Comparison of ENCODE assay signal across 15 cellular contexts in the genomic region with DNA sequence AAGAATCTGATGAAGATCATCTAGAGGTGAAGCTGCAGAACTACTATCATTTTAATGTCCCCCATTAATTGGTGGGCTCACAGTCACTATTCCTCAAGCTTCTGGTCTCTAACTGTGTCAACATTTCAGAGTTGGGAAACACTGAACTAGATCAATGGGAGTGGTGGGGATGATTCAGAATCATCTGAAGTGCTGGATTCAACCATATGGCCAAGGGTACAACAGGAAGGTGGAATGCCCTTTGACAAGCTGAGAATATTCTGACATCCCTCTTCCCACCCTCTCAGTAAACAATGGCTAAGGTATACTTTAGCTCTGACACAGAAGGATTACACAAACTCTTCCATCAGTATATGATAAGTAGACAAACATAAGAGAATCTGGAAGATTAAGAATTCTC. TPM values are rescaled to one million over a fixed set of nuclear protein-coding genes. Genes with fewer than 3 reads are reported as not detected.
DNase-seq lines count a peak whose midpoint lies in the region; FAIRE-seq and TF ChIP-seq lines count a peak whose summit lies in the region.
"Had no signal": no experiment of that assay in that cellular context is flagged by ENCODE, and none has a peak within 500 bp of the region (broad histone marks: within the 10 kb centered on the region; RNA-seq: fewer than 3 reads in every experiment).

No MANE protein-coding gene starts in this region.

- TF ChIP-seq POLR2A in GM12891 (IDR thresholded peaks at IDR 0.05; ENCODE audit: low read depth, low read length) (no peak), erythroblast (IDR thresholded peaks at IDR 0.05; ENCODE audit: low read length) (no peak)

- H3K9me3 ChIP-seq in mucosa of rectum (ENCODE audit: control insufficient read depth in 2 of 2, low read length in 2 of 2), result no peaks in the 10 kb centered on the region
- H3K9me3 ChIP-seq: adrenal gland, left lung had no signal

- TF ChIP-seq CTCF in GM13976 (IDR thresholded peaks at IDR 0.05; ENCODE audit: borderline replicate concordance, control extremely low read depth, extremely low read depth, insufficient read depth, missing control alignments), result no peak

- no peak overlapping the region for H3K9ac ChIP-seq in mucosa of rectum (ENCODE audit: low read depth in 1 of 2, low read length in 2 of 2)

- no peaks in the 10 kb centered on the region for H3K27me3 ChIP-seq in mucosa of rectum (ENCODE audit: control insufficient read depth in 2 of 2, insufficient read depth in 2 of 2, low read length in 2 of 2)
- H3K27me3 ChIP-seq: adrenal gland, left lung had no signal

- FAIRE-seq in GM12891 (lab: Jason Lieb, UNC), result peak; percentile 9

- H3K27ac ChIP-seq in caudate nucleus (ENCODE audit: low read depth, low read length), result peak overlapping the region; percentile 9
- H3K27ac ChIP-seq in mucosa of rectum (ENCODE audit: low read depth in 2 of 2, low read length in 2 of 2), result peak overlapping the region; percentile 60 to 69
- H3K27ac ChIP-seq: adrenal gland, left lung had no signal

- H3K4me1 ChIP-seq in mucosa of rectum (ENCODE audit: control insufficient read depth in 2 of 2, insufficient read depth in 2 of 2, low read length in 2 of 2), result peaks cover 25 to 38% of the 10 kb centered on the region in 2 donors

- H3K4me3 ChIP-seq in mucosa of rectum (ENCODE audit: low read length in 2 of 2), result peak overlapping the region in 1 of 2 donors; percentile 23
- H3K4me3 ChIP-seq: adrenal gland, left lung had no signal

- H3K36me3 ChIP-seq in mucosa of rectum (ENCODE audit: control insufficient read depth in 2 of 2, insufficient read depth in 2 of 2, low read length in 2 of 2), result no peaks in the 10 kb centered on the region
- H3K36me3 ChIP-seq: adrenal gland, left lung had no signal

- DNase-seq in GM12891 (ENCODE audit: insufficient read length, low spot score), result no peak
- peak; percentile 12 for DNase-seq in LoVo (ENCODE audit: low spot score)
- no peak for DNase-seq in caudate nucleus (lab: John Stamatoyannopoulos, UW)
- DNase-seq in GM13976 (ENCODE audit: low spot score), result no peak
- DNase-seq in erythroblast (lab: John Stamatoyannopoulos, UW), result no peak
- DNase-seq in activated CD4-positive, CD25-positive, alpha-beta regulatory T cell treated with anti-CD3 and anti-CD28 coated beads, Interleukin-2, amount 50 U/mL, for 72 hours, result no peak
- no peak for DNase-seq in NCI-H1417 (lab: John Stamatoyannopoulos, UW)
- DNase-seq: activated CD8-positive, alpha-beta memory T cell treated with anti-CD3 and anti-CD28 coated beads, Interleukin-2, amount 50 U/mL, for 48 hours; adrenal gland; effector CD8-positive, alpha-beta T cell; KBM-7; left lung; NCI-H2081 had no signal

- in situ Hi-C loops in GM13976 (cut with MboI; ENCODE audit: low sequenced_read_pairs, unreplicated experiment), result no loop called here

TF ChIP-seq in GM12891, 5 proteins besides CTCF, POLR2A, EP300 and RAD21:
- TF ChIP-seq SPI1 (IDR thresholded peaks at IDR 0.05; ENCODE audit: low read depth, low read length) (no peak), TAF1 (IDR thresholded peaks at IDR 0.05; ENCODE audit: low read depth, low read length) (no peak), POU2F2 (IDR thresholded peaks at IDR 0.05; ENCODE audit: low read depth, low read length) (no peak), POLR2AphosphoS5 (IDR thresholded peaks at IDR 0.05; ENCODE audit: low read depth, low read length) (no peak), PAX5 (IDR thresholded peaks at IDR 0.05; ENCODE audit: insufficient read depth, low read length, severe bottlenecking) (no peak)

RNA-seq across cellular contexts. Expression of a gene that starts 16.0 kb away (rescaled TPM):
- polyA plus RNA-seq in GM12891 (2012; ENCODE audit: low read depth, missing spikeins), result 18.7 TPM

RNA-seq across cellular contexts. Expression of a gene that starts 40.1 kb away (rescaled TPM):
- 11.4 TPM for polyA plus RNA-seq in GM12891 (2012; ENCODE audit: low read depth, missing spikeins)

RNA-seq across cellular contexts. Expression of a gene that starts 41.9 kb away (rescaled TPM):
- polyA plus RNA-seq in GM12891 (2012; ENCODE audit: low read depth, missing spikeins), result 0.08 TPM
- polyA plus RNA-seq: adrenal gland, neural cell had no signal
